31 cellular contexts compared by ENCODE assay signal in genomic region chr2:239093487-239093886, GRCh38.
"Had no signal": no experiment of that assay in that cellular context is flagged by ENCODE, and none has a peak within 500 bp of the region (broad histone marks: within the 10 kb centered on the region; RNA-seq: fewer than 3 reads in every experiment).

No MANE protein-coding gene starts in this region.

- H3K4me1 ChIP-seq: body of pancreas, colonic mucosa, esophagus muscularis mucosa, foreskin keratinocyte, gastrocnemius medialis, heart left ventricle had no signal

- H3K4me3 ChIP-seq: adrenal gland, body of pancreas, cardiac muscle cell, colonic mucosa, esophagus muscularis mucosa, gastrocnemius medialis, heart left ventricle had no signal

- DNase-seq: activated CD4-positive, alpha-beta memory T cell treated with anti-CD3 and anti-CD28 coated beads for 36 hours; activated CD4-positive, alpha-beta T cell treated with anti-CD3 and anti-CD28 coated beads for 36 hours; activated CD4-positive, alpha-beta T cell treated with anti-CD3 and anti-CD28 coated beads, Interleukin-2, amount 10 ng/mL, durations not matched to agents 24 days and 14 days; activated CD4-positive, CD25-positive, alpha-beta regulatory T cell; activated CD4-positive, CD25-positive, alpha-beta regulatory T cell treated with anti-CD3 and anti-CD28 coated beads, Interleukin-2, amount 50 U/mL, for 72 hours; activated CD8-positive, alpha-beta memory T cell treated with anti-CD3 and anti-CD28 coated beads, Interleukin-2, amount 10 ng/mL, durations not matched to agents 7 days and 5 days; activated CD8-positive, alpha-beta memory T cell treated with anti-CD3 and anti-CD28 coated beads, Interleukin-2, amount 50 U/mL, for 4 hours; activated CD8-positive, alpha-beta T cell treated with anti-CD3 and anti-CD28 coated beads, Interleukin-2, amount 10 ng/mL, durations not matched to agents 7 days and 5 days; activated effector memory CD4-positive, alpha-beta T cell treated with anti-CD3 and anti-CD28 coated beads, Interleukin-2, amount 50 U/mL, for 16 hours; activated naive CD4-positive, alpha-beta T cell treated with anti-CD3 and anti-CD28 coated beads for 36 hours; activated naive CD8-positive, alpha-beta T cell treated with anti-CD3 and anti-CD28 coated beads for 36 hours; activated naive CD8-positive, alpha-beta T cell treated with anti-CD3 and anti-CD28 coated beads, Interleukin-2, amount 50 U/mL, for 24 hours; activated T-cell treated with anti-CD3 and anti-CD28 coated beads, Interleukin-2, amount 50 U/mL, for 1 hour; activated T-cell treated with anti-CD3 and anti-CD28 coated beads, Interleukin-2, amount 50 U/mL, for 48 hours; aorta; body of pancreas; central memory CD4-positive, alpha-beta T cell; cerebellar nuclear complex; colonic mucosa; effector memory CD4-positive, alpha-beta T cell; endodermal cell; foreskin keratinocyte; gastrocnemius medialis; glutamatergic neuron; heart left ventricle; T-helper 17 cell; T1000; WERI-Rb-1 had no signal

- ATAC-seq: activated CD4-positive, alpha-beta T cell treated with anti-CD3 and anti-CD28 coated beads for 36 hours; activated CD8-positive, alpha-beta memory T cell treated with anti-CD3 and anti-CD28 coated beads, Interleukin-2, amount 10 ng/mL, durations not matched to agents 7 days and 5 days; activated CD8-positive, alpha-beta T cell treated with anti-CD3 and anti-CD28 coated beads, Interleukin-2, amount 10 ng/mL, durations not matched to agents 7 days and 5 days; activated naive CD8-positive, alpha-beta T cell treated with anti-CD3 and anti-CD28 coated beads, Interleukin-2, amount 50 U/mL, for 24 hours; body of pancreas; foreskin keratinocyte; gastrocnemius medialis; heart left ventricle; T-helper 17 cell had no signal

- H3K27me3 ChIP-seq: adrenal gland, body of pancreas, cardiac muscle cell, colonic mucosa, esophagus muscularis mucosa, foreskin keratinocyte, gastrocnemius medialis, heart left ventricle had no signal

- H3K27ac ChIP-seq: adrenal gland, body of pancreas, cardiac muscle cell, colonic mucosa, esophagus muscularis mucosa, foreskin keratinocyte, gastrocnemius medialis, heart left ventricle, WERI-Rb-1 had no signal

- H3K9me3 ChIP-seq: adrenal gland, body of pancreas, colonic mucosa, esophagus muscularis mucosa, gastrocnemius medialis, heart left ventricle had no signal

- H3K36me3 ChIP-seq: cardiac muscle cell, colonic mucosa, WERI-Rb-1 had no signal
